ENCODE assay signal across 1 cellular context in the genomic region with DNA sequence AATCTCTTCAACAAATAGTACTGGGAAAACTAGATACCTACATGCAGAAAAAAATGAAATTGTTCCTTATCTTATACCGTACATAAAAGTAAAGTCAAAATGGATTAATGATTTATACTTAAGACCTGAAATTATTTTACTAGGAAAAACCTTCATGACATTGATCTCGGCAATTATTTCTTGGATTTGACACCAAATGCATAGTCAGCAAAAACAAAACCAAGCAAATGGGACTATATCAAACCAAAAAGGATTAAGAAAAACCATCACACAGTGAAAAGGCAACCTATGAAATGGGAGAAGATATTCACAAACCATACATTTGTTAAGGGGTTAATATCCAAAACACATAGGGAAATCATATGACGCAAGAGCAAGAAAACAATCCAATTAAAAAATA.
TF ChIP-seq lines count a peak whose summit lies in the region.

No MANE protein-coding gene starts in this region.

TF ChIP-seq in HepG2, 621 proteins besides CTCF, POLR2A, EP300 and RAD21 (continued from another document):
- TF ChIP-seq, protein P1, sequence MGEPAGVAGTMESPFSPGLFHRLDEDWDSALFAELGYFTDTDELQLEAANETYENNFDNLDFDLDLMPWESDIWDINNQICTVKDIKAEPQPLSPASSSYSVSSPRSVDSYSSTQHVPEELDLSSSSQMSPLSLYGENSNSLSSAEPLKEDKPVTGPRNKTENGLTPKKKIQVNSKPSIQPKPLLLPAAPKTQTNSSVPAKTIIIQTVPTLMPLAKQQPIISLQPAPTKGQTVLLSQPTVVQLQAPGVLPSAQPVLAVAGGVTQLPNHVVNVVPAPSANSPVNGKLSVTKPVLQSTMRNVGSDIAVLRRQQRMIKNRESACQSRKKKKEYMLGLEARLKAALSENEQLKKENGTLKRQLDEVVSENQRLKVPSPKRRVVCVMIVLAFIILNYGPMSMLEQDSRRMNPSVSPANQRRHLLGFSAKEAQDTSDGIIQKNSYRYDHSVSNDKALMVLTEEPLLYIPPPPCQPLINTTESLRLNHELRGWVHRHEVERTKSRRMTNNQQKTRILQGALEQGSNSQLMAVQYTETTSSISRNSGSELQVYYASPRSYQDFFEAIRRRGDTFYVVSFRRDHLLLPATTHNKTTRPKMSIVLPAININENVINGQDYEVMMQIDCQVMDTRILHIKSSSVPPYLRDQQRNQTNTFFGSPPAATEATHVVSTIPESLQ (CRISPR knock-in tag; conservative IDR thresholded peaks at IDR 0.05), result no peak
- TF ChIP-seq, protein P2, sequence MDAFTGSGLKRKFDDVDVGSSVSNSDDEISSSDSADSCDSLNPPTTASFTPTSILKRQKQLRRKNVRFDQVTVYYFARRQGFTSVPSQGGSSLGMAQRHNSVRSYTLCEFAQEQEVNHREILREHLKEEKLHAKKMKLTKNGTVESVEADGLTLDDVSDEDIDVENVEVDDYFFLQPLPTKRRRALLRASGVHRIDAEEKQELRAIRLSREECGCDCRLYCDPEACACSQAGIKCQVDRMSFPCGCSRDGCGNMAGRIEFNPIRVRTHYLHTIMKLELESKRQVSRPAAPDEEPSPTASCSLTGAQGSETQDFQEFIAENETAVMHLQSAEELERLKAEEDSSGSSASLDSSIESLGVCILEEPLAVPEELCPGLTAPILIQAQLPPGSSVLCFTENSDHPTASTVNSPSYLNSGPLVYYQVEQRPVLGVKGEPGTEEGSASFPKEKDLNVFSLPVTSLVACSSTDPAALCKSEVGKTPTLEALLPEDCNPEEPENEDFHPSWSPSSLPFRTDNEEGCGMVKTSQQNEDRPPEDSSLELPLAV (CRISPR knock-in tag; conservative IDR thresholded peaks at IDR 0.05; ENCODE audit: low read depth), result no peak
- TF ChIP-seq ARNT2 (CRISPR knock-in tag; IDR thresholded peaks at IDR 0.05; ENCODE audit: low read depth) (no peak), ZNF101 (CRISPR knock-in tag; IDR thresholded peaks at IDR 0.05; ENCODE audit: borderline replicate concordance, low read depth) (no peak), ZNF446 (CRISPR knock-in tag; IDR thresholded peaks at IDR 0.05) (no peak), AHR (CRISPR knock-in tag; IDR thresholded peaks at IDR 0.05) (no peak), SYNCRIP (IDR thresholded peaks at IDR 0.05; ENCODE audit: insufficient read depth, low read depth, low read length) (no peak), ATF7-NPFF (CRISPR knock-in tag; IDR thresholded peaks at IDR 0.05; ENCODE audit: low read depth) (no peak), ZNF703 (CRISPR knock-in tag; IDR thresholded peaks at IDR 0.05; ENCODE audit: borderline replicate concordance) (no peak), NR1H2 (CRISPR knock-in tag; IDR thresholded peaks at IDR 0.05; ENCODE audit: borderline replicate concordance, low read depth) (no peak), ZNF577 (CRISPR knock-in tag; IDR thresholded peaks at IDR 0.05; ENCODE audit: borderline replicate concordance, low read depth) (no peak)
- TF ChIP-seq, protein P3, sequence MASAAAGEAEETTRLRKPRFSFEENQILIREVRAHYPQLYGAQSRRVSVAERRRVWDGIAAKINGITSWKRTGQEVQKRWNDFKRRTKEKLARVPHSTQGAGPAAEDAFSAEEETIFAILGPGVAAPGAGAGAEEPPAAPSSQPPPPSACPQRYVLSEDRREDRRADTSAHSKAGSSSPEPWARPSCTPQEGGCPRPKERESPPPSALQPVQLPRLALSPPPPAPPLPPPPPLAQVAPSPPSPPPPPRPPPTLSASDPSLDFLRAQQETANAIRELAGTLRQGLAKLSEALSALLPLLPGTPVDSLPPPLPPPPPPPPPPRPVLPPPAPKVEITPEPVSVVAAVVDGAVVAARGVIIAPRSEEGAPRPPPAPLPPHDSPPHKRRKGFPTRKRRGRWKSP (CRISPR knock-in tag; IDR thresholded peaks at IDR 0.05), result no peak
